Comparison of ENCODE assay signal across 9 cellular contexts in the genomic region with DNA sequence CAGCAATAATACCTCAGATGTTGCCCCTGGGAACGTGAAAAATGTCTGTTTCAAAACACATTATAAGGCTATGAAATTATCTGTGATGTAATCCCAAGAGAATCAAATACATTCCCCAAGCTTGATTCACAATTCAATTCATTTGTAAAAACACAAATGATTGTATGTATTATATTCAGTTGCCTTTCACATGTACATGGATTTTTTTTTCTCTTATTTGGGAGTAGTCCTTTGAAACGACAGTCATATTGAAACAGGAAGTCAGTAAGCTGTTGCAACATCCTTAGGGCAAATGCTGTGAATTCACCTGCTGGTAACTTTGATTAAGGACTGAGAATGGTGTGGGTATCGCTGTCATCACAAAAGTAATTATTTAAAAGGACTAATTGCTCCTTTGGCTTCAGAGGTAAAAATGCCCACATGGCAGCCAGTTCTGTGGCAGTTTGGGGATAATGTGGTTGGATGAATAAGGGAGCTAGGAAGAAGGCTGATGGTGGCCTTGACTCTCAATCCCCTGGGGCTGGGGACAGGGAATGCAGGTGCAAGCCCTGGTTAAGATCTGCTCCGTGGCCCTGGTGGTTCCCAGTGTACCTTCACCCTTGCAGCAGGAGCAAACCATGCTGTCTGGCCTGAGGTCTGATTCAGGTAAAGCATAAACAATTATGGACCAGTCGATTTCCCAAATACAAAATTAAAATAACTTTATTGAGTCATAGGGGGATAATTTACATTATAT. TPM values are rescaled to one million over a fixed set of nuclear protein-coding genes. Genes with fewer than 3 reads are reported as not detected.
DNase-seq lines count a peak whose midpoint lies in the region; ATAC-seq and TF ChIP-seq lines count a peak whose summit lies in the region.
"Had no signal": no experiment of that assay in that cellular context is flagged by ENCODE, and none has a peak within 500 bp of the region (broad histone marks: within the 10 kb centered on the region; RNA-seq: fewer than 3 reads in every experiment).

No MANE protein-coding gene starts in this region.

- no peak overlapping the region for H3K4me3 ChIP-seq in right lobe of liver
- H3K4me3 ChIP-seq in testis = no peak overlapping the region

- H3K36me3 Mint-ChIP-seq in CD14-positive monocyte = peaks cover 0 to 3% of the 10 kb centered on the region in 2 donors
- no peaks in the 10 kb centered on the region for H3K36me3 Mint-ChIP-seq in endothelial cell (ENCODE audit: low read depth, unreplicated experiment)

- H3K4me3 Mint-ChIP-seq in CD14-positive monocyte (peak overlapping the region in 1 of 2 donors; percentile 75), endothelial cell (ENCODE audit: unreplicated experiment) (no peak overlapping the region)
- H3K4me3 Mint-ChIP-seq: stimulated activated naive CD8-positive, alpha-beta T cell treated with anti-CD3 and anti-CD28 coated beads, Interleukin-15, Interleukin-2, amounts not matched to agents 100 ng/mL and 50 ng/mL, for 24 hours had no signal

- no peaks in the 10 kb centered on the region for H3K27me3 ChIP-seq in right lobe of liver
- H3K27me3 ChIP-seq in testis = no peaks in the 10 kb centered on the region

- no peak for TF ChIP-seq POLR2A in right lobe of liver (IDR thresholded peaks at IDR 0.05)
- no peak for TF ChIP-seq POLR2A in testis (IDR thresholded peaks at IDR 0.05)

- peak overlapping the region in 1 of 3 donors; percentile 80 for H3K27ac ChIP-seq in right lobe of liver
- H3K27ac ChIP-seq in testis = no peak overlapping the region

- H3K9me3 ChIP-seq in right lobe of liver (no peaks in the 10 kb centered on the region), testis (no peaks in the 10 kb centered on the region)

- H3K4me1 Mint-ChIP-seq in CD14-positive monocyte (peaks cover 21% of the 10 kb centered on the region), endothelial cell (ENCODE audit: unreplicated experiment) (peaks cover 7% of the 10 kb centered on the region)

- peak overlapping the region; percentile 76 to 89 (median 78) for H3K27ac Mint-ChIP-seq in CD14-positive monocyte
- no peak overlapping the region for H3K27ac Mint-ChIP-seq in endothelial cell (ENCODE audit: unreplicated experiment)
- H3K27ac Mint-ChIP-seq: stimulated activated naive CD8-positive, alpha-beta T cell treated with anti-CD3 and anti-CD28 coated beads, Interleukin-15, Interleukin-2, amounts not matched to agents 100 ng/mL and 50 ng/mL, for 24 hours had no signal

- H3K36me3 ChIP-seq in right lobe of liver (no peaks in the 10 kb centered on the region), testis (ENCODE audit: low read depth, missing control alignments) (no peaks in the 10 kb centered on the region)

- H3K9me3 Mint-ChIP-seq in CD14-positive monocyte = no peaks in the 10 kb centered on the region
- H3K9me3 Mint-ChIP-seq in endothelial cell (ENCODE audit: unreplicated experiment) = no peaks in the 10 kb centered on the region
- H3K9me3 Mint-ChIP-seq: stimulated activated naive CD8-positive, alpha-beta T cell treated with anti-CD3 and anti-CD28 coated beads, Interleukin-15, Interleukin-2, amounts not matched to agents 100 ng/mL and 50 ng/mL, for 24 hours had no signal

- DNase-seq in CD14-positive monocyte (ENCODE audit: low spot score) (peak; percentile 52), SKM-1 (lab: John Stamatoyannopoulos, UW; ENCODE audit: unreplicated experiment) (peak; percentile 64), right lobe of liver (no peak), testis (no peak), endothelial cell (ENCODE audit: low spot score) (no peak)
- DNase-seq in stimulated activated naive CD4-positive, alpha-beta T cell (lab: John Stamatoyannopoulos, UW) = no peak

- ATAC-seq in GM19328 (IDR thresholded peaks at IDR 0.05; ENCODE audit: unreplicated experiment) (peak; percentile 89), HG03432 (IDR thresholded peaks at IDR 0.05; ENCODE audit: unreplicated experiment) (peak; percentile 93), right lobe of liver (peak in 3 of 4 donors; percentile 24 to 50 (median 37))

- WGBS in right lobe of liver (ENCODE audit: insufficient coverage, low coverage, low lambda C conversion rate, missing lambda C conversion rate) = 37% methylated on average over 5 of the region's 5 CpGs
- WGBS in testis, 2 donors = 64 to 72% methylated on average over 5 of the region's 5 CpGs

- TF ChIP-seq CTCF in CD14-positive monocyte (IDR thresholded peaks at IDR 0.05) (peak; percentile 23), right lobe of liver (IDR thresholded peaks at IDR 0.05) (peak in 1 of 4 donors; percentile 24), testis (IDR thresholded peaks at IDR 0.05) (no peak), endothelial cell (IDR thresholded peaks at IDR 0.05; ENCODE audit: unreplicated experiment) (no peak)

- intact Hi-C loops in CD14-positive monocyte (cut with micrococcal nuclease) = no loop called here
- intact Hi-C loops in right lobe of liver (cut with DNase I) = no loop called here
- intact Hi-C loops in testis (cut with DNase I; ENCODE audit: low total_unique reads) = no loop called here

- H3K4me1 ChIP-seq in right lobe of liver (peaks cover 0 to 35% (median 9%) of the 10 kb centered on the region in 4 donors), testis (no peaks in the 10 kb centered on the region)

- H3K27me3 Mint-ChIP-seq in CD14-positive monocyte (ENCODE audit: low read depth in 3 of 3) (peaks cover 0 to 4% (median 3%) of the 10 kb centered on the region in 3 donors), endothelial cell (ENCODE audit: unreplicated experiment) (no peaks in the 10 kb centered on the region)

RNA-seq across cellular contexts. Expression of gene EHF, which starts 13.3 kb away (rescaled TPM):
- polyA plus RNA-seq in CD14-positive monocyte (under 1 TPM in 1 of 2 donors, not detected in 1; 0.21 TPM), testis (ENCODE audit: insufficient read depth, low read depth, low replicate concordance) (3.5 TPM)
- total RNA-seq in right lobe of liver (1 to 10 TPM in 5 of 6 experiments, under 1 TPM in 1; 1.00 to 3.3 (median 1.5) TPM), testis (1 to 10 TPM in 1 of 2 donors, under 1 TPM in 1; 0.24 to 1.1 TPM), endothelial cell (ENCODE audit: unreplicated experiment) (not detected)

Comparison
In these comparisons a context has a peak if more than half of its experiments do, and no peak if none do; other contexts are left out.
1. DNase-seq: peak in CD14-positive monocyte (single experiment) and SKM-1 (single experiment); none in right lobe of liver (0 of 3), stimulated activated naive CD4-positive, alpha-beta T cell (0 of 6), testis (single experiment) and endothelial cell (single experiment).
2. ATAC-seq: peak in every context shown above with its lines; median percentile 93 in HG03432; 89 in GM19328; 37 in right lobe of liver.